In genomic region chr5:34452170-34452828, GRCh38 we compare ENCODE assay signal across 10 cellular contexts.
DNase-seq lines count a peak whose midpoint lies in the region; ATAC-seq and TF ChIP-seq lines count a peak whose summit lies in the region.
"Had no signal": no experiment of that assay in that cellular context is flagged by ENCODE, and none has a peak within 500 bp of the region (broad histone marks: within the 10 kb centered on the region; RNA-seq: fewer than 3 reads in every experiment).

No MANE protein-coding gene starts in this region.

- peaks cover 17% of the 10 kb centered on the region for H3K4me1 Mint-ChIP-seq in mesothelial cell of epicardium
- H3K4me1 Mint-ChIP-seq in activated CD4-positive, alpha-beta T cell treated with anti-CD3 and anti-CD28 coated beads for 36 hours = no peaks in the 10 kb centered on the region
- H3K4me1 Mint-ChIP-seq: central memory CD8-positive, alpha-beta T cell; nephron had no signal

- DNase-seq in EL (peak; percentile 45), NCI-H2196 (lab: John Stamatoyannopoulos, UW; ENCODE audit: unreplicated experiment) (peak; percentile 73), T47D (ENCODE audit: low read depth in 1 of 2, low spot score in 1 of 2) (peak; percentile 25 to 81), mesothelial cell of epicardium (ENCODE audit: low spot score in 2 of 2, unreplicated experiment in 2 of 2) (peak in 1 of 2 experiments; percentile 42), RPMI8226 (no peak), left ventricle myocardium superior (no peak)
- no peak for DNase-seq in activated CD4-positive, alpha-beta T cell treated with anti-CD3 and anti-CD28 coated beads for 36 hours

- TF ChIP-seq CTCF in mesothelial cell of epicardium (IDR thresholded peaks at IDR 0.05; ENCODE audit: unreplicated experiment) = no peak

- peak overlapping the region; percentile 64 for H3K27ac Mint-ChIP-seq in mesothelial cell of epicardium
- no peak overlapping the region for H3K27ac Mint-ChIP-seq in activated CD4-positive, alpha-beta T cell treated with anti-CD3 and anti-CD28 coated beads for 36 hours

- H3K4me3 Mint-ChIP-seq in mesothelial cell of epicardium = no peak overlapping the region
- no peak overlapping the region for H3K4me3 Mint-ChIP-seq in activated CD4-positive, alpha-beta T cell treated with anti-CD3 and anti-CD28 coated beads for 36 hours
- H3K4me3 Mint-ChIP-seq: central memory CD8-positive, alpha-beta T cell; nephron had no signal

- POLR2A ChIA-PET in activated CD4-positive, alpha-beta T cell treated with anti-CD3 and anti-CD28 coated beads for 36 hours (lab: Charles Lee) = no interaction called here

- in situ Hi-C loops in T47D (cut with HindIII; ENCODE audit: low pct_unique_long_range_greater_than_20kb, low sequenced_read_pairs) = no loop called here

- intact Hi-C loops in activated CD4-positive, alpha-beta T cell treated with anti-CD3 and anti-CD28 coated beads for 36 hours (cut with DNase I, micrococcal nuclease) = no loop called here
- intact Hi-C loops in left ventricle myocardium superior (cut with micrococcal nuclease) = no loop called here

- peaks cover 1% of the 10 kb centered on the region for H3K27me3 Mint-ChIP-seq in mesothelial cell of epicardium (ENCODE audit: low read depth)
- H3K27me3 Mint-ChIP-seq in activated CD4-positive, alpha-beta T cell treated with anti-CD3 and anti-CD28 coated beads for 36 hours = peaks cover 17% of the 10 kb centered on the region

- ATAC-seq in activated CD4-positive, alpha-beta T cell treated with anti-CD3 and anti-CD28 coated beads for 36 hours = no peak
- ATAC-seq in left ventricle myocardium superior (no peak), GM18868 (IDR thresholded peaks at IDR 0.05; ENCODE audit: unreplicated experiment) (no peak)

- CTCF ChIA-PET in activated CD4-positive, alpha-beta T cell treated with anti-CD3 and anti-CD28 coated beads for 36 hours (lab: Charles Lee) = interaction anchor here (1.0 kb wide), 1 partner anchor 26 kb away, joined by 3 read pairs; no protein-coding TSS in a partner anchor

- no peaks in the 10 kb centered on the region for H3K36me3 Mint-ChIP-seq in mesothelial cell of epicardium
- no peaks in the 10 kb centered on the region for H3K36me3 Mint-ChIP-seq in activated CD4-positive, alpha-beta T cell treated with anti-CD3 and anti-CD28 coated beads for 36 hours (ENCODE audit: low read depth)

- H3K9me3 Mint-ChIP-seq in mesothelial cell of epicardium = no peaks in the 10 kb centered on the region
- no peaks in the 10 kb centered on the region for H3K9me3 Mint-ChIP-seq in activated CD4-positive, alpha-beta T cell treated with anti-CD3 and anti-CD28 coated beads for 36 hours (ENCODE audit: low read depth)
- H3K9me3 Mint-ChIP-seq: central memory CD8-positive, alpha-beta T cell; nephron had no signal

Comparison
In these comparisons a context has a peak if more than half of its experiments do, and no peak if none do; other contexts are left out.
1. DNase-seq: peak in EL (single experiment), NCI-H2196 (single experiment) and T47D (2 of 2); none in RPMI8226 (single experiment), activated CD4-positive, alpha-beta T cell treated with anti-CD3 and anti-CD28 coated beads for 36 hours (single experiment) and left ventricle myocardium superior (single experiment).